1 cellular context compared by ENCODE assay signal in genomic region chr3:75604286-75604934, GRCh38.
TF ChIP-seq lines count a peak whose summit lies in the region.

No MANE protein-coding gene starts in this region.

TF ChIP-seq in H1, 55 proteins besides CTCF, POLR2A, EP300 and RAD21:
- TF ChIP-seq JUND (IDR thresholded peaks at IDR 0.05; ENCODE audit: low read length) (peak; percentile 73), TEAD4 (IDR thresholded peaks at IDR 0.05; ENCODE audit: low read depth, low read length) (peak; percentile 41; the same call in 1 of the 2 replicates)
